In genomic region chr6:34485321-34486060, GRCh38 we compare ENCODE assay signal across 12 cellular contexts. TPM values are rescaled to one million over a fixed set of nuclear protein-coding genes. Genes with fewer than 3 reads are reported as not detected.
DNase-seq lines count a peak whose midpoint lies in the region; ATAC-seq and TF ChIP-seq lines count a peak whose summit lies in the region.
"Had no signal": no experiment of that assay in that cellular context is flagged by ENCODE, and none has a peak within 500 bp of the region (broad histone marks: within the 10 kb centered on the region; RNA-seq: fewer than 3 reads in every experiment).

No MANE protein-coding gene starts in this region.

- no peak for TF ChIP-seq CTCF in PC-9 (conservative IDR thresholded peaks at IDR 0.05)
- no peak for TF ChIP-seq CTCF in chondrocyte (IDR thresholded peaks at IDR 0.05)
- no peak for TF ChIP-seq CTCF in ascending aorta (IDR thresholded peaks at IDR 0.05)

- no peak for DNase-seq in activated naive CD4-positive, alpha-beta T cell treated with anti-CD3 and anti-CD28 coated beads for 36 hours
- no peak for DNase-seq in activated naive CD4-positive, alpha-beta T cell treated with Interleukin-2 at 50 U/mL for 16 hours
- DNase-seq in PC-9 (no peak), chondrocyte (ENCODE audit: low spot score) (peak; percentile 55), NCI-H128 (lab: John Stamatoyannopoulos, UW; ENCODE audit: unreplicated experiment) (no peak), NCI-H1694 treated with DMSO at 0.1 percent for 48 hours (lab: John Stamatoyannopoulos, UW) (no peak), ascending aorta (ENCODE audit: low spot score in 2 of 2) (no peak)
- DNase-seq: amniotic stem cell, erythroblast, NCI-H774 had no signal

- no TSS peak for BruUV-seq in PC-9 (replicated peaks; lab: Mats Ljungman, UMichigan)

- peak overlapping the region; percentile 72 for H3K4me2 ChIP-seq in PC-9

- H3K36me3 Mint-ChIP-seq in activated naive CD4-positive, alpha-beta T cell treated with anti-CD3 and anti-CD28 coated beads for 36 hours (ENCODE audit: low read depth) = no peaks in the 10 kb centered on the region
- H3K36me3 Mint-ChIP-seq in chondrocyte (ENCODE audit: low read depth) = no peaks in the 10 kb centered on the region
- H3K36me3 Mint-ChIP-seq in stimulated activated memory B cell treated with anti-CD40 and anti-IgM and Interleukin-4, amounts not matched to agents 10 μg/mL and 1 μg/mL and 100 μg/mL, for 72 hours = no peaks in the 10 kb centered on the region

- peaks cover 22% of the 10 kb centered on the region for H3K4me1 ChIP-seq in PC-9 (replicated peaks; ENCODE audit: insufficient read depth)
- no peaks in the 10 kb centered on the region for H3K4me1 ChIP-seq in ascending aorta
- H3K4me1 ChIP-seq: pancreas had no signal

- peaks cover 17% of the 10 kb centered on the region for H3F3A ChIP-seq in PC-9 (ENCODE audit: insufficient read depth, low read depth)

- no peaks in the 10 kb centered on the region for H3K27me3 Mint-ChIP-seq in activated naive CD4-positive, alpha-beta T cell treated with anti-CD3 and anti-CD28 coated beads for 36 hours (ENCODE audit: low read depth)
- H3K27me3 Mint-ChIP-seq in chondrocyte (ENCODE audit: low read depth) = peaks cover 3% of the 10 kb centered on the region
- H3K27me3 Mint-ChIP-seq in stimulated activated memory B cell treated with anti-CD40 and anti-IgM and Interleukin-4, amounts not matched to agents 10 μg/mL and 1 μg/mL and 100 μg/mL, for 72 hours = no peaks in the 10 kb centered on the region

- no peak overlapping the region; the same call in 1 of the 2 replicates for H2AFZ ChIP-seq in PC-9

- intact Hi-C loops in activated naive CD4-positive, alpha-beta T cell treated with anti-CD3 and anti-CD28 coated beads for 36 hours (cut with micrococcal nuclease) = loop anchor here (2.0 kb wide), 1 partner anchor 41 kb away; no protein-coding TSS in a partner anchor
- intact Hi-C loops in PC-9 (cut with micrococcal nuclease; ENCODE audit: unreplicated experiment) (no loop called here), ascending aorta (cut with DNase I) (no loop called here)

- H3K36me3 ChIP-seq in PC-9 (ENCODE audit: low read depth) (no peaks in the 10 kb centered on the region), ascending aorta (no peaks in the 10 kb centered on the region)
- H3K36me3 ChIP-seq: pancreas had no signal

- no peaks in the 10 kb centered on the region for H3K9me2 ChIP-seq in PC-9 (ENCODE audit: insufficient read depth)

- no peak overlapping the region for H3K4me3 ChIP-seq in PC-9
- no peak overlapping the region for H3K4me3 ChIP-seq in ascending aorta
- H3K4me3 ChIP-seq: pancreas had no signal

- no peaks in the 10 kb centered on the region for H3K79me2 ChIP-seq in PC-9 (ENCODE audit: low read depth)

- ATAC-seq in stimulated activated memory B cell treated with anti-CD40 and anti-IgM and Interleukin-4, amounts not matched to agents 10 μg/mL and 1 μg/mL and 100 μg/mL, for 72 hours = peak; percentile 3
- ATAC-seq: pancreas had no signal

- H3K9me3 Mint-ChIP-seq in activated naive CD4-positive, alpha-beta T cell treated with anti-CD3 and anti-CD28 coated beads for 36 hours = no peaks in the 10 kb centered on the region
- no peaks in the 10 kb centered on the region for H3K9me3 Mint-ChIP-seq in chondrocyte (ENCODE audit: low read depth)
- no peaks in the 10 kb centered on the region for H3K9me3 Mint-ChIP-seq in stimulated activated memory B cell treated with anti-CD40 and anti-IgM and Interleukin-4, amounts not matched to agents 10 μg/mL and 1 μg/mL and 100 μg/mL, for 72 hours

- CTCF ChIA-PET in activated naive CD4-positive, alpha-beta T cell treated with anti-CD3 and anti-CD28 coated beads for 36 hours (lab: Charles Lee) = no interaction called here
- CTCF ChIA-PET in PC-9 (lab: Charles Lee) = no interaction called here

- H3K4me1 Mint-ChIP-seq in activated naive CD4-positive, alpha-beta T cell treated with anti-CD3 and anti-CD28 coated beads for 36 hours (ENCODE audit: low read depth) = peaks cover 24% of the 10 kb centered on the region
- H3K4me1 Mint-ChIP-seq in chondrocyte (ENCODE audit: low read depth) = no peaks in the 10 kb centered on the region
- peaks cover 21% of the 10 kb centered on the region for H3K4me1 Mint-ChIP-seq in stimulated activated memory B cell treated with anti-CD40 and anti-IgM and Interleukin-4, amounts not matched to agents 10 μg/mL and 1 μg/mL and 100 μg/mL, for 72 hours

- H3K4me3 Mint-ChIP-seq in activated naive CD4-positive, alpha-beta T cell treated with anti-CD3 and anti-CD28 coated beads for 36 hours = no peak overlapping the region
- H3K4me3 Mint-ChIP-seq in chondrocyte (ENCODE audit: unreplicated experiment) = no peak overlapping the region
- H3K4me3 Mint-ChIP-seq in stimulated activated memory B cell treated with anti-CD40 and anti-IgM and Interleukin-4, amounts not matched to agents 10 μg/mL and 1 μg/mL and 100 μg/mL, for 72 hours = no peak overlapping the region

- H3K27ac ChIP-seq in PC-9 = peak overlapping the region; percentile 72
- no peak overlapping the region for H3K27ac ChIP-seq in ascending aorta
- H3K27ac ChIP-seq: pancreas had no signal

- H3K9me3 ChIP-seq in PC-9 (ENCODE audit: insufficient read depth, low read depth) (no peaks in the 10 kb centered on the region), ascending aorta (no peaks in the 10 kb centered on the region)
- H3K9me3 ChIP-seq: pancreas had no signal

- no peaks in the 10 kb centered on the region for H3K27me3 ChIP-seq in PC-9 (ENCODE audit: insufficient read depth, low read depth)
- no peaks in the 10 kb centered on the region for H3K27me3 ChIP-seq in ascending aorta
- H3K27me3 ChIP-seq: pancreas had no signal

- H3K27ac Mint-ChIP-seq in activated naive CD4-positive, alpha-beta T cell treated with anti-CD3 and anti-CD28 coated beads for 36 hours = peak overlapping the region; percentile 72
- H3K27ac Mint-ChIP-seq in chondrocyte (ENCODE audit: unreplicated experiment) = no peak overlapping the region
- peak overlapping the region; percentile 31 for H3K27ac Mint-ChIP-seq in stimulated activated memory B cell treated with anti-CD40 and anti-IgM and Interleukin-4, amounts not matched to agents 10 μg/mL and 1 μg/mL and 100 μg/mL, for 72 hours

- no peaks in the 10 kb centered on the region for H4K20me1 ChIP-seq in PC-9 (ENCODE audit: insufficient read depth)

- POLR2A ChIA-PET in PC-9 (lab: Charles Lee; ENCODE audit: unreplicated experiment) = no interaction called here

RNA-seq across cellular contexts. Expression of gene PACSIN1, which starts 19.6 kb away (rescaled TPM):
- total RNA-seq in activated naive CD4-positive, alpha-beta T cell treated with anti-CD3 and anti-CD28 coated beads for 36 hours = under 1 TPM; 0.07 to 0.15 TPM
- 5.0 and 6.4 TPM in 2 replicates for total RNA-seq in PC-9 (2021)
- total RNA-seq in chondrocyte = 0.15 to 0.21 TPM in 2 of 3 replicates, not detected in the other
- not detected for total RNA-seq in ascending aorta

RNA-seq across cellular contexts. Expression of gene RPS10, which starts 59.6 kb away (rescaled TPM):
- total RNA-seq in activated naive CD4-positive, alpha-beta T cell treated with anti-CD3 and anti-CD28 coated beads for 36 hours = 1,000 to 10,000 TPM; 2,718 to 2,727 TPM
- total RNA-seq in PC-9 (2021) (1,786 and 2,008 TPM in 2 replicates), chondrocyte (751 to 941 TPM (median 771 TPM) in 3 replicates), ascending aorta (1,703 TPM)
